In the genomic region with DNA sequence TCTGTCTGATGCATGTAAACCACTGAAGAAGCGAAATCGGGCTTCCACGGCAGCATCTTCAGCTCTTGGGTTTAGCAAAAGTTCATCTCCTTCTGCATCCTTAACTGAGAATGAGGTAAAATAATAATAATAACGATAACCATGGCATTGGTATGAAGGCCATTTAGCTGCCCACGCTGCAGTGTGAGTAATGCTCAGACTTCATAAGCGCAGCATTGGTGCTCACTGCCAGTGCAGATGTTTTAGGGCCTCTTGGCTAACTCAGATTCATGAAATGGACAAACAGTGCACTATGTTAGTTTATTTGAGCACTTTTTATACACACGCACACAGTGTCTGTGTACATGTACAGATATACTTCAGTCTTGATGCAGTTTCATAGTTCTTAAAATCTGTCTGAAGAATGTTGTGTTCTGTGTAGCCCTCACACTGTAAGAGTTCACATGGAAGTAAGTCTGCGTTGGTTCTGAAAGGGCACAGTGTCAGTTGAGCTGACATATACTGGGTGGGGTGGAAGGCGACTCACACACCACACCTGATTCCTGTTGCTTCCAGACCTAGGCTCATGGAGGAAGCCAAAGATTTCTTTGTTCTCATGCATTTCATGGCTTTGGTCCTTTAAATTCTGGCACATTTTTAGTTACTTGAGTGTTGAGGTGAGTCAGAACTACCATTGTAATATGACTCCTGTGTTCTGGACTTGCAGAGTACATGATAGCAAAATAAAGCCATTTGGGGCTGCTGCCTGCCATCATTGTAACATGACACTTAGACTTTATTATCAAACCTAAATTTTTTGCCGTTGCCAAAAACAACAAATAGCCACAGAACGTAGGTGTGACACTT, we compare ENCODE assay signal across 12 cellular contexts.
DNase-seq lines count a peak whose midpoint lies in the region; ATAC-seq and TF ChIP-seq lines count a peak whose summit lies in the region.
"Had no signal": no experiment of that assay in that cellular context is flagged by ENCODE, and none has a peak within 500 bp of the region (broad histone marks: within the 10 kb centered on the region; RNA-seq: fewer than 3 reads in every experiment).

No MANE protein-coding gene starts in this region.

- H3K4me3 Mint-ChIP-seq in nephron = no peak overlapping the region

- H3K14ac ChIP-seq in neuronal stem cell (ENCODE audit: low read length) = no peak overlapping the region

- no peak overlapping the region for H3K18ac ChIP-seq in neuronal stem cell (ENCODE audit: low read length)

- peak overlapping the region; percentile 46 to 68 (median 59) for H3K27ac Mint-ChIP-seq in nephron

- peaks cover 4% of the 10 kb centered on the region for H3K79me1 ChIP-seq in neuronal stem cell (ENCODE audit: low read depth, low read length)

- no peak overlapping the region for H2BK12ac ChIP-seq in neuronal stem cell (ENCODE audit: low read length)

- no peak overlapping the region for H3K4ac ChIP-seq in neuronal stem cell (ENCODE audit: low read length)

- H3K27me3 Mint-ChIP-seq in nephron (ENCODE audit: low read depth) = no peaks in the 10 kb centered on the region

- H2AFZ ChIP-seq in neuronal stem cell (ENCODE audit: low read length) = no peak overlapping the region

- no peak overlapping the region for H3K27ac ChIP-seq in neuronal stem cell (replicated peaks; ENCODE audit: low read length)
- H3K27ac ChIP-seq: neutrophil had no signal

- H3K9me3 Mint-ChIP-seq in nephron = no peaks in the 10 kb centered on the region

- no peaks in the 10 kb centered on the region for H3K4me1 ChIP-seq in neuronal stem cell (ENCODE audit: control insufficient read depth in 2 of 2, insufficient read depth in 1 of 2, low read depth in 1 of 2, low read length in 2 of 2)

- no peak for TF ChIP-seq CTCF in epithelial cell of esophagus (IDR thresholded peaks at IDR 0.05; ENCODE audit: insufficient read depth, low read depth, low read length, missing control alignments)
- TF ChIP-seq CTCF in nephron (IDR thresholded peaks at IDR 0.05; ENCODE audit: unreplicated experiment in 3 of 3) = no peak

- no peaks in the 10 kb centered on the region for H3K27me3 ChIP-seq in neuronal stem cell (ENCODE audit: control insufficient read depth in 3 of 3, insufficient read depth in 3 of 3, low read depth in 1 of 3, low read length in 3 of 3)
- H3K27me3 ChIP-seq: neutrophil had no signal

- no CpG with 5 or more reads among the region's 11 CpGs for WGBS in neuronal stem cell (ENCODE audit: extremely low coverage in 2 of 2, insufficient read length in 2 of 2, insufficient replicate concordance in 1 of 2), 2 donors

- no peak overlapping the region for H3K9ac ChIP-seq in neuronal stem cell (ENCODE audit: low read depth, low read length, poor library complexity)

- H3K9me3 ChIP-seq in neuronal stem cell (replicated peaks in 1 of 2; ENCODE audit: control insufficient read depth in 2 of 2, insufficient read depth in 1 of 2, low read depth in 1 of 2, low read length in 2 of 2) = no peaks in the 10 kb centered on the region
- H3K9me3 ChIP-seq: neutrophil had no signal

- DNase-seq in GM04503 (ENCODE audit: low read depth) (peak; percentile 56), NCI-H226 (peak; percentile 57), epithelial cell of esophagus (ENCODE audit: low read depth) (peak; percentile 79), amygdala (lab: John Stamatoyannopoulos, UW) (no peak), neuronal stem cell (ENCODE audit: low spot score) (no peak), retina (no peak)
- DNase-seq: activated CD4-positive, alpha-beta T cell treated with anti-CD3 and anti-CD28 coated beads for 4 hours; effector memory CD4-positive, alpha-beta T cell; NCI-H446 had no signal

- H3K36me3 Mint-ChIP-seq in nephron (ENCODE audit: low read depth) = peaks cover 35% of the 10 kb centered on the region

- H4K91ac ChIP-seq in neuronal stem cell (ENCODE audit: low read depth, low read length, poor library complexity) = no peak overlapping the region

- H3K4me1 Mint-ChIP-seq in nephron = peaks cover 5% of the 10 kb centered on the region

- H2BK15ac ChIP-seq in neuronal stem cell (ENCODE audit: low read length) = no peak overlapping the region

- no peak for ATAC-seq in GM21619 (IDR thresholded peaks at IDR 0.05; ENCODE audit: unreplicated experiment)

- no peak overlapping the region for H4K8ac ChIP-seq in neuronal stem cell (ENCODE audit: low read depth, low read length)

- no peak overlapping the region for H3K4me2 ChIP-seq in neuronal stem cell (ENCODE audit: insufficient read depth, low read length, poor library complexity, severe bottlenecking)

- H3K36me3 ChIP-seq in neuronal stem cell (replicated peaks in 1 of 2; ENCODE audit: control insufficient read depth in 2 of 2, insufficient read depth in 2 of 2, low read length in 2 of 2) = peaks cover 46 to 98% of the 10 kb centered on the region in 2 donors

- H3K23ac ChIP-seq in neuronal stem cell (ENCODE audit: low read depth, low read length, poor library complexity) = no peak overlapping the region

- no peak overlapping the region for H2AK5ac ChIP-seq in neuronal stem cell (ENCODE audit: low read depth, low read length)

- H2BK5ac ChIP-seq in neuronal stem cell (ENCODE audit: low read length) = no peak overlapping the region

- no peak overlapping the region for H3K4me3 ChIP-seq in epithelial cell of esophagus (ENCODE audit: low read length)
- no peak overlapping the region for H3K4me3 ChIP-seq in neuronal stem cell (ENCODE audit: low read length in 2 of 2)

- no peak overlapping the region for H2BK120ac ChIP-seq in neuronal stem cell (ENCODE audit: low read depth, low read length)

Comparison
In these comparisons a context has a peak if more than half of its experiments do, and no peak if none do; other contexts are left out.
1. DNase-seq: peak in GM04503 (single experiment), NCI-H226 (single experiment) and epithelial cell of esophagus (single experiment); none in amygdala (0 of 56), neuronal stem cell (single experiment) and retina (single experiment).